ENCODE assay signal across 25 cellular contexts in genomic region chrX:112391313-112391712, GRCh38.
"Had no signal": no experiment of that assay in that cellular context is flagged by ENCODE, and none has a peak within 500 bp of the region (broad histone marks: within the 10 kb centered on the region; RNA-seq: fewer than 3 reads in every experiment).

No MANE protein-coding gene starts in this region.

- DNase-seq: natural killer cell; pancreas; right cardiac atrium; right lobe of liver; sigmoid colon; small intestine; stimulated activated CD4-positive, alpha-beta T cell treated with anti-CD3 and anti-CD28 coated beads, Interleukin-15, amount 100 ng/mL, for 24 hours; stimulated activated CD4-positive, alpha-beta T cell treated with anti-CD3 and anti-CD28 coated beads, Interleukin-2, amount 100 ng/mL, for 24 hours; stimulated activated CD4-positive, alpha-beta T cell treated with anti-CD3 and anti-CD28 coated beads, Interleukin-2, amount 100 ng/mL, for 48 hours; stimulated activated CD4-positive, alpha-beta T cell treated with anti-CD3 and anti-CD28 coated beads, Interleukin-4, amount 100 ng/mL, for 24 hours; stimulated activated naive B cell treated with anti-CD40 and anti-IgM and Interleukin-4, amounts not matched to agents 10 μg/mL and 1 μg/mL and 100 μg/mL, for 72 hours; stimulated activated naive CD4-positive, alpha-beta T cell treated with Interleukin-2 at 50 U/mL for 16 hours; stomach; thyroid gland; trophoblast cell; upper lobe of left lung had no signal

- H3K4me3 ChIP-seq: neural progenitor cell, pancreas, prostate gland, right lobe of liver, sigmoid colon, stomach, thoracic aorta, thyroid gland, tibial nerve, upper lobe of left lung, vagina had no signal

- FAIRE-seq: small intestine, urothelium cell line had no signal

- H3K4me3 Mint-ChIP-seq: natural killer cell; nephron; neural progenitor cell; stimulated activated effector memory CD8-positive, alpha-beta T cell treated with anti-CD3 and anti-CD28 coated beads, Interleukin-12 subunit alpha, Interleukin-12 subunit beta, amount 100 ng/mL, for 72 hours; stimulated activated naive B cell treated with anti-CD40 and anti-IgM and Interleukin-4, amounts not matched to agents 10 μg/mL and 1 μg/mL and 100 μg/mL, for 72 hours; stimulated activated naive CD8-positive, alpha-beta T cell treated with anti-CD3 and anti-CD28 coated beads, Interleukin-15, Interleukin-2, amounts not matched to agents 100 ng/mL and 50 ng/mL, for 24 hours had no signal

- ATAC-seq: natural killer cell; pancreas; right cardiac atrium; right lobe of liver; stimulated activated effector memory CD8-positive, alpha-beta T cell treated with anti-CD3 and anti-CD28 coated beads, Interleukin-12 subunit alpha, Interleukin-12 subunit beta, amount 100 ng/mL, for 72 hours; stimulated activated naive B cell treated with anti-CD40 and anti-IgM and Interleukin-4, amounts not matched to agents 10 μg/mL and 1 μg/mL and 100 μg/mL, for 72 hours had no signal

- H3K4me1 Mint-ChIP-seq: natural killer cell; nephron; neural progenitor cell; stimulated activated effector memory CD8-positive, alpha-beta T cell treated with anti-CD3 and anti-CD28 coated beads, Interleukin-12 subunit alpha, Interleukin-12 subunit beta, amount 100 ng/mL, for 72 hours; stimulated activated naive B cell treated with anti-CD40 and anti-IgM and Interleukin-4, amounts not matched to agents 10 μg/mL and 1 μg/mL and 100 μg/mL, for 72 hours had no signal

- H3K36me3 ChIP-seq: neural progenitor cell, pancreas, prostate gland, right lobe of liver, sigmoid colon, stomach, thoracic aorta, thyroid gland, tibial nerve, upper lobe of left lung, vagina had no signal

- H3K9me3 Mint-ChIP-seq: neural progenitor cell; stimulated activated effector memory CD8-positive, alpha-beta T cell treated with anti-CD3 and anti-CD28 coated beads, Interleukin-12 subunit alpha, Interleukin-12 subunit beta, amount 100 ng/mL, for 72 hours; stimulated activated naive B cell treated with anti-CD40 and anti-IgM and Interleukin-4, amounts not matched to agents 10 μg/mL and 1 μg/mL and 100 μg/mL, for 72 hours; stimulated activated naive CD8-positive, alpha-beta T cell treated with anti-CD3 and anti-CD28 coated beads, Interleukin-15, Interleukin-2, amounts not matched to agents 100 ng/mL and 50 ng/mL, for 24 hours had no signal

- H3K27ac ChIP-seq: neural progenitor cell, pancreas, prostate gland, right lobe of liver, sigmoid colon, stomach, thoracic aorta, thyroid gland, tibial nerve, upper lobe of left lung, vagina had no signal

- H3K27me3 Mint-ChIP-seq: stimulated activated naive CD8-positive, alpha-beta T cell treated with anti-CD3 and anti-CD28 coated beads, Interleukin-15, Interleukin-2, amounts not matched to agents 100 ng/mL and 50 ng/mL, for 24 hours had no signal

- H3K27me3 ChIP-seq: neural progenitor cell, right lobe of liver, sigmoid colon, stomach, thyroid gland, upper lobe of left lung, vagina had no signal

- H3K4me2 ChIP-seq: neural progenitor cell had no signal

- H2AFZ ChIP-seq: neural progenitor cell had no signal

- H3K36me3 Mint-ChIP-seq: natural killer cell; neural progenitor cell; stimulated activated effector memory CD8-positive, alpha-beta T cell treated with anti-CD3 and anti-CD28 coated beads, Interleukin-12 subunit alpha, Interleukin-12 subunit beta, amount 100 ng/mL, for 72 hours; stimulated activated naive B cell treated with anti-CD40 and anti-IgM and Interleukin-4, amounts not matched to agents 10 μg/mL and 1 μg/mL and 100 μg/mL, for 72 hours had no signal

- H3K27ac Mint-ChIP-seq: natural killer cell; nephron; neural progenitor cell; stimulated activated effector memory CD8-positive, alpha-beta T cell treated with anti-CD3 and anti-CD28 coated beads, Interleukin-12 subunit alpha, Interleukin-12 subunit beta, amount 100 ng/mL, for 72 hours; stimulated activated naive B cell treated with anti-CD40 and anti-IgM and Interleukin-4, amounts not matched to agents 10 μg/mL and 1 μg/mL and 100 μg/mL, for 72 hours; stimulated activated naive CD8-positive, alpha-beta T cell treated with anti-CD3 and anti-CD28 coated beads, Interleukin-15, Interleukin-2, amounts not matched to agents 100 ng/mL and 50 ng/mL, for 24 hours had no signal

- H3K9me3 ChIP-seq: pancreas, prostate gland, right lobe of liver, sigmoid colon, stomach, thoracic aorta, thyroid gland, tibial nerve, upper lobe of left lung, vagina had no signal

- H3K4me1 ChIP-seq: neural progenitor cell, pancreas, prostate gland, right lobe of liver, sigmoid colon, stomach, thyroid gland, tibial nerve, upper lobe of left lung, vagina had no signal

- H3K9ac ChIP-seq: neural progenitor cell had no signal
